In genomic region chr11:75351541-75352416, GRCh38 we compare ENCODE assay signal across 1 cellular context.
TF ChIP-seq lines count a peak whose summit lies in the region.

TSS of gene ARRB1 (minus strand) at chr11:75351661. CDS start at chr11:75351607, 54 bp downstream.

TF ChIP-seq in K562, 482 proteins besides CTCF, POLR2A, EP300 and RAD21 (continued from another document and continues in another):
- TF ChIP-seq HNRNPL (IDR thresholded peaks at IDR 0.05; ENCODE audit: low read depth, low read length) = no peak
- TF ChIP-seq BDP1 (IDR thresholded peaks at IDR 0.05; ENCODE audit: insufficient read depth, insufficient read length) = no peak
- no peak for TF ChIP-seq ZNF121 (CRISPR knock-in tag; conservative IDR thresholded peaks at IDR 0.05)
- peak; percentile 64; the same call in 1 of the 2 replicates for TF ChIP-seq RREB1 (CRISPR knock-in tag; IDR thresholded peaks at IDR 0.05)
- TF ChIP-seq PHF21A (IDR thresholded peaks at IDR 0.05; ENCODE audit: borderline replicate concordance, low read depth) = peak; percentile 83; the same call in 1 of the 2 replicates
- TF ChIP-seq MTF1 (CRISPR knock-in tag; IDR thresholded peaks at IDR 0.05; ENCODE audit: borderline replicate concordance) = no peak
- TF ChIP-seq FOXK1 (CRISPR knock-in tag; IDR thresholded peaks at IDR 0.05; ENCODE audit: borderline replicate concordance) = 0 out of 2 replicates have a peak, but pooled peaks have one; percentile 12
- TF ChIP-seq NCOA4 (IDR thresholded peaks at IDR 0.05; ENCODE audit: partially characterized antibody) = no peak
- TF ChIP-seq HDAC2 (IDR thresholded peaks at IDR 0.05) = peak; percentile 72
- no peak for TF ChIP-seq CREB5 (CRISPR knock-in tag; IDR thresholded peaks at IDR 0.05)
- TF ChIP-seq CREB3 (tag; conservative IDR thresholded peaks at IDR 0.05; ENCODE audit: low read depth) = no peak
- TF ChIP-seq CHD2 (IDR thresholded peaks at IDR 0.05; ENCODE audit: low read depth, low read length) = 0 out of 2 replicates have a peak, but pooled peaks have one; percentile 40
- TF ChIP-seq TSHZ1 (CRISPR knock-in tag; IDR thresholded peaks at IDR 0.05) = no peak
- no peak for TF ChIP-seq MAFK (IDR thresholded peaks at IDR 0.05; ENCODE audit: low read length)
- TF ChIP-seq ARID3A (IDR thresholded peaks at IDR 0.05; ENCODE audit: borderline replicate concordance, low read depth, low read length) = no peak
- peak; percentile 89 for TF ChIP-seq SMARCA5 (IDR thresholded peaks at IDR 0.05)
- peak; percentile 54; the same call in 1 of the 2 replicates for TF ChIP-seq ZBTB5 (IDR thresholded peaks at IDR 0.05)
- no peak for TF ChIP-seq CUX1 (CRISPR knock-in tag; IDR thresholded peaks at IDR 0.05)
- TF ChIP-seq KDM4B (IDR thresholded peaks at IDR 0.05; ENCODE audit: borderline replicate concordance in 2 of 2, low read depth in 1 of 2) = peak in 1 of 2 experiments; percentile 79; a peak in 1 of 4 replicates
- TF ChIP-seq NFATC3 (IDR thresholded peaks at IDR 0.05) = no peak
- no peak for TF ChIP-seq ZFP36 (IDR thresholded peaks at IDR 0.05; ENCODE audit: low read depth, low read length, partially characterized antibody)
- TF ChIP-seq E2F1 (CRISPR knock-in tag; IDR thresholded peaks at IDR 0.05) = no peak
- peak; percentile 40 for TF ChIP-seq SMAD1 (IDR thresholded peaks at IDR 0.05; ENCODE audit: low read depth, low read length, partially characterized antibody)
- TF ChIP-seq PCBP2 (IDR thresholded peaks at IDR 0.05; ENCODE audit: low read depth, low read length, poor library complexity, severe bottlenecking) = no peak
- TF ChIP-seq ZZZ3 (IDR thresholded peaks at IDR 0.05) = no peak
- TF ChIP-seq TCF3 (CRISPR knock-in tag; IDR thresholded peaks at IDR 0.05) = no peak; the same call in 1 of the 2 replicates
- TF ChIP-seq E2F6 (IDR thresholded peaks at IDR 0.05; ENCODE audit: borderline replicate concordance in 1 of 2, extremely low read depth in 1 of 2, insufficient read depth in 1 of 2, insufficient read length in 1 of 2, low read depth in 1 of 2, low read length in 1 of 2, poor library complexity in 1 of 2, severe bottlenecking in 1 of 2) = peak; percentile 27 to 59
